In genomic region chr7:94649313-94649924, GRCh38 we compare ENCODE assay signal across 10 cellular contexts. TPM values are rescaled to one million over a fixed set of nuclear protein-coding genes. Genes with fewer than 3 reads are reported as not detected.
DNase-seq lines count a peak whose midpoint lies in the region; ATAC-seq, FAIRE-seq and TF ChIP-seq lines count a peak whose summit lies in the region.
"Had no signal": no experiment of that assay in that cellular context is flagged by ENCODE, and none has a peak within 500 bp of the region (broad histone marks: within the 10 kb centered on the region; RNA-seq: fewer than 3 reads in every experiment).

No MANE protein-coding gene starts in this region.

- CTCF ChIA-PET in CD4-positive, alpha-beta memory T cell (lab: Charles Lee; ENCODE audit: partially characterized antibody), result no interaction called here

- TF ChIP-seq CTCF in foreskin fibroblast (IDR thresholded peaks at IDR 0.05; ENCODE audit: low read depth, low read length) (no peak), kidney (IDR thresholded peaks at IDR 0.05; ENCODE audit: borderline replicate concordance, extremely low read depth, insufficient read depth) (no peak)

- H3K4me1 Mint-ChIP-seq in CD4-positive, alpha-beta memory T cell, result no peaks in the 10 kb centered on the region

- H3K27ac ChIP-seq in kidney (ENCODE audit: low read depth in 2 of 2, low read length in 2 of 2), result no peak overlapping the region
- no peak overlapping the region for H3K27ac ChIP-seq in CD4-positive, alpha-beta memory T cell (ENCODE audit: low read depth, low read length)

- POLR2A ChIA-PET in CD4-positive, alpha-beta memory T cell (lab: Charles Lee; ENCODE audit: partially characterized antibody), result no interaction called here

- FAIRE-seq in GM18507 (lab: Jason Lieb, UNC), result peak; percentile 56
- no peak for FAIRE-seq in kidney (lab: Jason Lieb, UNC)

- H3K4me1 ChIP-seq in kidney (ENCODE audit: control insufficient read depth in 1 of 2, insufficient read depth in 1 of 2, low read depth in 1 of 2, low read length in 2 of 2), result no peaks in the 10 kb centered on the region
- no peaks in the 10 kb centered on the region for H3K4me1 ChIP-seq in CD4-positive, alpha-beta memory T cell (ENCODE audit: insufficient read depth, low read length)

- H3K4me3 ChIP-seq in foreskin fibroblast (ENCODE audit: low read depth in 1 of 2, low read length in 2 of 2), result peak overlapping the region; percentile 0 to 34
- no peak overlapping the region for H3K4me3 ChIP-seq in kidney (ENCODE audit: low read length in 2 of 2)
- no peak overlapping the region for H3K4me3 ChIP-seq in CD4-positive, alpha-beta memory T cell (ENCODE audit: low read length in 2 of 2)

- no peak overlapping the region for H3K4me3 Mint-ChIP-seq in CD4-positive, alpha-beta memory T cell
- H3K4me3 Mint-ChIP-seq: CD8-positive, alpha-beta memory T cell had no signal

- H3K36me3 ChIP-seq in kidney (ENCODE audit: control insufficient read depth in 1 of 2, insufficient read depth in 2 of 2, low read length in 2 of 2), result no peaks in the 10 kb centered on the region
- H3K36me3 ChIP-seq in CD4-positive, alpha-beta memory T cell (ENCODE audit: insufficient read depth, low read length), result no peaks in the 10 kb centered on the region

- no peaks in the 10 kb centered on the region for H3K9me3 ChIP-seq in kidney (ENCODE audit: control insufficient read depth in 1 of 2, low read length in 2 of 2)
- H3K9me3 ChIP-seq in CD4-positive, alpha-beta memory T cell (ENCODE audit: control insufficient read depth in 1 of 2, low read length in 2 of 2), result no peaks in the 10 kb centered on the region

- no peak overlapping the region for H3K9ac ChIP-seq in kidney (ENCODE audit: low read length in 2 of 2)

- DNase-seq in GM18507 (ENCODE audit: extremely low spot score, insufficient read length, low read depth) (no peak), foreskin fibroblast (no peak), DMS153 treated with DMSO at 0.1 percent for 48 hours (lab: John Stamatoyannopoulos, UW; ENCODE audit: unreplicated experiment) (no peak), kidney (no peak), RKO (ENCODE audit: low spot score) (no peak)
- no peak for DNase-seq in CD4-positive, alpha-beta memory T cell
- DNase-seq: CD8-positive, alpha-beta memory T cell had no signal

- peak; percentile 80 for ATAC-seq in GM21526 (IDR thresholded peaks at IDR 0.05; ENCODE audit: low FRiP score, unreplicated experiment)
- ATAC-seq in HG03442 (IDR thresholded peaks at IDR 0.05; ENCODE audit: unreplicated experiment), result peak; percentile 98
- ATAC-seq: activated CD4-positive, CD25-positive, alpha-beta regulatory T cell treated with anti-CD3 and anti-CD28 coated beads, Interleukin-2, amount 50 U/mL, for 24 hours had no signal

- H3K27me3 ChIP-seq in CD4-positive, alpha-beta memory T cell (ENCODE audit: insufficient read depth, low read length), result peaks cover 24% of the 10 kb centered on the region

- H3K27ac Mint-ChIP-seq in CD4-positive, alpha-beta memory T cell, result no peak overlapping the region
- H3K27ac Mint-ChIP-seq: CD8-positive, alpha-beta memory T cell had no signal

- peaks cover 0 to 5% (median 0%) of the 10 kb centered on the region in 8 donors for H3K9me3 Mint-ChIP-seq in CD4-positive, alpha-beta memory T cell
- H3K9me3 Mint-ChIP-seq: CD8-positive, alpha-beta memory T cell had no signal

- no peaks in the 10 kb centered on the region for H3K36me3 Mint-ChIP-seq in CD4-positive, alpha-beta memory T cell
- H3K36me3 Mint-ChIP-seq: CD8-positive, alpha-beta memory T cell had no signal

- peaks cover 33 to 45% of the 10 kb centered on the region in 2 donors for H3K27me3 Mint-ChIP-seq in CD4-positive, alpha-beta memory T cell

- intact Hi-C loops in kidney (cut with DNase I), result no loop called here
- intact Hi-C loops in CD4-positive, alpha-beta memory T cell (cut with micrococcal nuclease), result no loop called here

RNA-seq across cellular contexts. Expression of gene SGCE, which starts 6.5 kb away (rescaled TPM):
- total RNA-seq in kidney, result 59.6 TPM
- 56.5 TPM for polyA plus RNA-seq in kidney (ENCODE audit: insufficient read depth, low read depth, low replicate concordance)
- total RNA-seq in CD4-positive, alpha-beta memory T cell, result 1 to 10 TPM in 1 of 2 experiments, under 1 TPM in 1; 0.55 to 1.9 TPM
- 1 to 10 TPM in 1 of 2 donors, under 1 TPM in 1; 0.32 to 2.2 TPM for polyA plus RNA-seq in CD4-positive, alpha-beta memory T cell

Comparison
In these comparisons a context has a peak if more than half of its experiments do, and no peak if none do; other contexts are left out.
1. H3K4me3 ChIP-seq: peak in foreskin fibroblast (2 of 2); none in kidney (0 of 2) and CD4-positive, alpha-beta memory T cell (0 of 2).
2. RNA of gene SGCE, which starts 6.5 kb away (total RNA-seq): 59.6 TPM in kidney (single experiment); 0.55 to 1.9 TPM in CD4-positive, alpha-beta memory T cell; every median in the first group is over 10 times any median in the second.